Comparison of ENCODE assay signal across 1 cellular context in the genomic region with DNA sequence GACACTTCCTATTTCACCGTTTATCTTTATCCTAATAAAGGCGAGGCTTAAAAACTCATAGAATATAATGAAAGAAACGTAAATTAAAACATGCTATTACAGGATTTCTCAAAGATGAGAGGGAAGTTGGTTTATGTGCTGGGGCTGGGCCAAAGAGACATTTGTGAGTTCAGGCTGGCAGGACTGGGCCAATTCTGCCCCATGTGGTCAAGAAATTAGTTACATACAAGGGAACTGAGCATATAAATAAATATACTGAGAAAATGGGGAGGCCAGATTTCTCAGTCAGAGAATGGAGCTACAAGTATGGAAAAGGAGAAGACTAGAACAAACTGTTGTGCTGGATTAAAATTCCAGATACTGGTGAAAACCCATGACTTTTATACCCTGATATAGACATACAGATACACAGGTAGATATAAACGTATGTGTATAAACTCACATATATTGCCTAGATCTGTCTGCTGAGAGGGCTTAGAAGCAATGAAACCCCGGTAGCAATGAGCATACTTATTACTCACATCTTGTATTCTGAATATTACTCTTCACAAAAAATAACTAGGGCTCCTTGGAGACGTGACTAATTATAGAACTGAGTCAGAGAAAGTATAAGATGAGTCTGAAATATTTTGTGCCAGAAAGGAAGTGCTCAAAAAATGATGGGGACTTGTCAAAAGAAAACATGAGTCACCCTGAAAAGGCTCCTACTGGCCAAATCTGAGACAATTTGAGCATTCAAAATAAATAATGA.
TF ChIP-seq lines count a peak whose summit lies in the region.

No MANE protein-coding gene starts in this region.

TF ChIP-seq in GM12878, 131 proteins besides CTCF, POLR2A, EP300 and RAD21 (continued from another document):
- TF ChIP-seq SP1 (IDR thresholded peaks at IDR 0.05; ENCODE audit: low read depth, low read length) (no peak), ATF7 (IDR thresholded peaks at IDR 0.05; ENCODE audit: low read depth) (peak; percentile 39; the same call in 1 of the 2 replicates), YBX1 (IDR thresholded peaks at IDR 0.05) (no peak), MEF2B (IDR thresholded peaks at IDR 0.05; ENCODE audit: partially characterized antibody, poor library complexity, severe bottlenecking) (peak; percentile 47), HCFC1 (IDR thresholded peaks at IDR 0.05; ENCODE audit: low read length) (no peak), PML (IDR thresholded peaks at IDR 0.05; ENCODE audit: low read length) (peak; percentile 30; the same call in 1 of the 2 replicates), FOXM1 (IDR thresholded peaks at IDR 0.05; ENCODE audit: low read depth, low read length) (peak; percentile 47; the same call in 1 of the 2 replicates), DPF2 (IDR thresholded peaks at IDR 0.05) (no peak), IKZF2 (IDR thresholded peaks at IDR 0.05) (0 out of 4 replicates have a peak, but pooled peaks of 1 of the 2 experiments have one; percentile 24), ASH2L (IDR thresholded peaks at IDR 0.05; ENCODE audit: borderline replicate concordance, low read depth) (no peak), IRF4 (IDR thresholded peaks at IDR 0.05; ENCODE audit: low read depth, low read length) (no peak), CBX5 (IDR thresholded peaks at IDR 0.05; ENCODE audit: low read depth) (no peak), SMAD1 (IDR thresholded peaks at IDR 0.05; ENCODE audit: low read depth, partially characterized antibody) (no peak), POLR2AphosphoS2 (IDR thresholded peaks at IDR 0.05; ENCODE audit: low read depth, low read length) (no peak), ZNF207 (IDR thresholded peaks at IDR 0.05; ENCODE audit: borderline replicate concordance) (no peak), SIN3A (IDR thresholded peaks at IDR 0.05; ENCODE audit: low read depth, low read length) (no peak), HDGF (IDR thresholded peaks at IDR 0.05) (no peak), BCL11A (IDR thresholded peaks at IDR 0.05; ENCODE audit: low read depth, low read length) (peak; percentile 28; the same call in 1 of the 2 replicates), MTA3 (IDR thresholded peaks at IDR 0.05; ENCODE audit: borderline replicate concordance, low read length) (no peak), TARDBP (IDR thresholded peaks at IDR 0.05; ENCODE audit: borderline replicate concordance) (no peak), ESRRA (IDR thresholded peaks at IDR 0.05; ENCODE audit: low read length) (no peak), NFIC (IDR thresholded peaks at IDR 0.05; ENCODE audit: low read depth, low read length) (peak; percentile 81), KLF5 (IDR thresholded peaks at IDR 0.05; ENCODE audit: partially characterized antibody) (no peak), GABPA (IDR thresholded peaks at IDR 0.05; ENCODE audit: low read depth) (peak; percentile 67), POLR2AphosphoS5 (IDR thresholded peaks at IDR 0.05; ENCODE audit: low read length) (no peak), ZSCAN29 (IDR thresholded peaks at IDR 0.05) (no peak)
- TF ChIP-seq, protein P1, sequence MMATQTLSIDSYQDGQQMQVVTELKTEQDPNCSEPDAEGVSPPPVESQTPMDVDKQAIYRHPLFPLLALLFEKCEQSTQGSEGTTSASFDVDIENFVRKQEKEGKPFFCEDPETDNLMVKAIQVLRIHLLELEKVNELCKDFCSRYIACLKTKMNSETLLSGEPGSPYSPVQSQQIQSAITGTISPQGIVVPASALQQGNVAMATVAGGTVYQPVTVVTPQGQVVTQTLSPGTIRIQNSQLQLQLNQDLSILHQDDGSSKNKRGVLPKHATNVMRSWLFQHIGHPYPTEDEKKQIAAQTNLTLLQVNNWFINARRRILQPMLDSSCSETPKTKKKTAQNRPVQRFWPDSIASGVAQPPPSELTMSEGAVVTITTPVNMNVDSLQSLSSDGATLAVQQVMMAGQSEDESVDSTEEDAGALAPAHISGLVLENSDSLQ (IDR thresholded peaks at IDR 0.05): no peak
- TF ChIP-seq, protein P2, sequence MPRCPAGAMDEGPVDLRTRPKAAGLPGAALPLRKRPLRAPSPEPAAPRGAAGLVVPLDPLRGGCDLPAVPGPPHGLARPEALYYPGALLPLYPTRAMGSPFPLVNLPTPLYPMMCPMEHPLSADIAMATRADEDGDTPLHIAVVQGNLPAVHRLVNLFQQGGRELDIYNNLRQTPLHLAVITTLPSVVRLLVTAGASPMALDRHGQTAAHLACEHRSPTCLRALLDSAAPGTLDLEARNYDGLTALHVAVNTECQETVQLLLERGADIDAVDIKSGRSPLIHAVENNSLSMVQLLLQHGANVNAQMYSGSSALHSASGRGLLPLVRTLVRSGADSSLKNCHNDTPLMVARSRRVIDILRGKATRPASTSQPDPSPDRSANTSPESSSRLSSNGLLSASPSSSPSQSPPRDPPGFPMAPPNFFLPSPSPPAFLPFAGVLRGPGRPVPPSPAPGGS (IDR thresholded peaks at IDR 0.05; ENCODE audit: borderline replicate concordance, insufficient read depth, low read depth, low read length, poor library complexity, severe bottlenecking): peak; percentile 63
- TF ChIP-seq, protein P3, sequence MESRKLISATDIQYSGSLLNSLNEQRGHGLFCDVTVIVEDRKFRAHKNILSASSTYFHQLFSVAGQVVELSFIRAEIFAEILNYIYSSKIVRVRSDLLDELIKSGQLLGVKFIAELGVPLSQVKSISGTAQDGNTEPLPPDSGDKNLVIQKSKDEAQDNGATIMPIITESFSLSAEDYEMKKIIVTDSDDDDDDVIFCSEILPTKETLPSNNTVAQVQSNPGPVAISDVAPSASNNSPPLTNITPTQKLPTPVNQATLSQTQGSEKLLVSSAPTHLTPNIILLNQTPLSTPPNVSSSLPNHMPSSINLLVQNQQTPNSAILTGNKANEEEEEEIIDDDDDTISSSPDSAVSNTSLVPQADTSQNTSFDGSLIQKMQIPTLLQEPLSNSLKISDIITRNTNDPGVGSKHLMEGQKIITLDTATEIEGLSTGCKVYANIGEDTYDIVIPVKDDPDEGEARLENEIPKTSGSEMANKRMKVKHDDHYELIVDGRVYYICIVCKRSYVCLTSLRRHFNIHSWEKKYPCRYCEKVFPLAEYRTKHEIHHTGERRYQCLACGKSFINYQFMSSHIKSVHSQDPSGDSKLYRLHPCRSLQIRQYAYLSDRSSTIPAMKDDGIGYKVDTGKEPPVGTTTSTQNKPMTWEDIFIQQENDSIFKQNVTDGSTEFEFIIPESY (IDR thresholded peaks at IDR 0.05): no peak
- TF ChIP-seq, protein P4, sequence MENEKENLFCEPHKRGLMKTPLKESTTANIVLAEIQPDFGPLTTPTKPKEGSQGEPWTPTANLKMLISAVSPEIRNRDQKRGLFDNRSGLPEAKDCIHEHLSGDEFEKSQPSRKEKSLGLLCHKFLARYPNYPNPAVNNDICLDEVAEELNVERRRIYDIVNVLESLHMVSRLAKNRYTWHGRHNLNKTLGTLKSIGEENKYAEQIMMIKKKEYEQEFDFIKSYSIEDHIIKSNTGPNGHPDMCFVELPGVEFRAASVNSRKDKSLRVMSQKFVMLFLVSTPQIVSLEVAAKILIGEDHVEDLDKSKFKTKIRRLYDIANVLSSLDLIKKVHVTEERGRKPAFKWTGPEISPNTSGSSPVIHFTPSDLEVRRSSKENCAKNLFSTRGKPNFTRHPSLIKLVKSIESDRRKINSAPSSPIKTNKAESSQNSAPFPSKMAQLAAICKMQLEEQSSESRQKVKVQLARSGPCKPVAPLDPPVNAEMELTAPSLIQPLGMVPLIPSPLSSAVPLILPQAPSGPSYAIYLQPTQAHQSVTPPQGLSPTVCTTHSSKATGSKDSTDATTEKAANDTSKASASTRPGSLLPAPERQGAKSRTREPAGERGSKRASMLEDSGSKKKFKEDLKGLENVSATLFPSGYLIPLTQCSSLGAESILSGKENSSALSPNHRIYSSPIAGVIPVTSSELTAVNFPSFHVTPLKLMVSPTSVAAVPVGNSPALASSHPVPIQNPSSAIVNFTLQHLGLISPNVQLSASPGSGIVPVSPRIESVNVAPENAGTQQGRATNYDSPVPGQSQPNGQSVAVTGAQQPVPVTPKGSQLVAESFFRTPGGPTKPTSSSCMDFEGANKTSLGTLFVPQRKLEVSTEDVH (IDR thresholded peaks at IDR 0.05; ENCODE audit: low read depth, partially characterized antibody): no peak
